In the genomic region with DNA sequence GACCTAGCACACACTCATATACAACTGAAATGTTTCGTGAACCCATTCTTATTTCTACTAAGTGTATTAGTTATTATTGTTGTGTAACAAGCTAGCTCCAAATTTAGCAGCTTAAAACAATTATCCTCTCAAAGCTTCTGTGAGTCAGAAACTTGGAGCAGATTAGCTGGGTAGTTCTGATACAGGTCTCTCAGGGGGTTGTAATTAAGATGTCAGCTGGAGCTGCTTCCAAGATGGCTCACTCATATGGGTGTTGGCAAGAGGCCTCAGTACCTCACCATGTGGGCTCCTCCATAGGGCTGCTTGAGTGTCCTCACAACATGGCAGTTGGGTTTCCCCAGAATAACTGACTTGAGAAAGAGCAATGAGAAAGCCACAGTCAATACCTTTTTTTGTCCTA, we compare ENCODE assay signal across 25 cellular contexts. TPM values are rescaled to one million over a fixed set of nuclear protein-coding genes. Genes with fewer than 3 reads are reported as not detected.
DNase-seq lines count a peak whose midpoint lies in the region; FAIRE-seq and TF ChIP-seq lines count a peak whose summit lies in the region.
"Had no signal": no experiment of that assay in that cellular context is flagged by ENCODE, and none has a peak within 500 bp of the region (broad histone marks: within the 10 kb centered on the region; RNA-seq: fewer than 3 reads in every experiment).

No MANE protein-coding gene starts in this region.

- no peaks in the 10 kb centered on the region for H3K9me3 Mint-ChIP-seq in astrocyte (ENCODE audit: unreplicated experiment)
- H3K9me3 Mint-ChIP-seq: activated CD4-positive, alpha-beta memory T cell treated with anti-CD3 and anti-CD28 coated beads, Interleukin-2, amount 10 ng/mL, durations not matched to agents 7 days and 5 days; stimulated activated naive CD8-positive, alpha-beta T cell treated with anti-CD3 and anti-CD28 coated beads, Interleukin-15, amount 100 ng/mL, for 72 hours had no signal

- peak overlapping the region; percentile 78 for H3K27ac ChIP-seq in astrocyte (ENCODE audit: low read depth, low read length)
- H3K27ac ChIP-seq: A549, epithelial cell of prostate, upper lobe of right lung had no signal

- H2AFZ ChIP-seq in astrocyte (ENCODE audit: low read depth, low read length) = no peak overlapping the region

- H3K4me2 ChIP-seq in astrocyte (ENCODE audit: low read length) = no peak overlapping the region
- H3K4me2 ChIP-seq: A549 had no signal

- no peaks in the 10 kb centered on the region for H3K27me3 Mint-ChIP-seq in astrocyte (ENCODE audit: low read depth, unreplicated experiment)
- H3K27me3 Mint-ChIP-seq: activated CD4-positive, alpha-beta memory T cell treated with anti-CD3 and anti-CD28 coated beads, Interleukin-2, amount 10 ng/mL, durations not matched to agents 7 days and 5 days; stimulated activated naive CD8-positive, alpha-beta T cell treated with anti-CD3 and anti-CD28 coated beads, Interleukin-15, amount 100 ng/mL, for 72 hours had no signal

- H3K36me3 ChIP-seq in astrocyte (ENCODE audit: insufficient read depth, low read length) = peaks cover 20% of the 10 kb centered on the region
- H3K36me3 ChIP-seq: adrenal gland, upper lobe of right lung had no signal

- no peaks in the 10 kb centered on the region for H3K9me3 ChIP-seq in astrocyte (ENCODE audit: insufficient read depth, low read depth, low read length)
- H3K9me3 ChIP-seq: A549, adrenal gland, upper lobe of right lung had no signal

- no peak overlapping the region for H3K4me3 Mint-ChIP-seq in astrocyte (ENCODE audit: unreplicated experiment)
- H3K4me3 Mint-ChIP-seq: activated CD4-positive, alpha-beta memory T cell treated with anti-CD3 and anti-CD28 coated beads, Interleukin-2, amount 10 ng/mL, durations not matched to agents 7 days and 5 days; stimulated activated naive CD8-positive, alpha-beta T cell treated with anti-CD3 and anti-CD28 coated beads, Interleukin-15, amount 100 ng/mL, for 72 hours had no signal

- H3K4me1 ChIP-seq in astrocyte (ENCODE audit: insufficient read depth, low read length) = peaks cover 9% of the 10 kb centered on the region
- H3K4me1 ChIP-seq: upper lobe of right lung had no signal

- peaks cover 2% of the 10 kb centered on the region for H3K79me2 ChIP-seq in astrocyte (ENCODE audit: insufficient read depth, low read length)

- no peak overlapping the region for H3K4me3 ChIP-seq in astrocyte (ENCODE audit: insufficient read depth, low read depth, low read length)
- H3K4me3 ChIP-seq: A549, adrenal gland, dorsolateral prefrontal cortex, upper lobe of right lung had no signal

- no peak overlapping the region for H3K27ac Mint-ChIP-seq in astrocyte (ENCODE audit: unreplicated experiment)
- H3K27ac Mint-ChIP-seq: activated CD4-positive, alpha-beta memory T cell treated with anti-CD3 and anti-CD28 coated beads, Interleukin-2, amount 10 ng/mL, durations not matched to agents 7 days and 5 days; stimulated activated naive CD8-positive, alpha-beta T cell treated with anti-CD3 and anti-CD28 coated beads, Interleukin-15, amount 100 ng/mL, for 72 hours had no signal

- TF ChIP-seq CTCF in astrocyte (IDR thresholded peaks at IDR 0.05; ENCODE audit: insufficient read depth, low read depth, low read length) = no peak

- peak; percentile 22 for DNase-seq in A172 (ENCODE audit: low spot score)
- DNase-seq in GM04504 (ENCODE audit: low read depth) = peak; percentile 76
- peak; percentile 75 for DNase-seq in astrocyte (ENCODE audit: low read depth)
- DNase-seq in iris pigment epithelial cell (ENCODE audit: low read depth) = peak; percentile 41
- DNase-seq in NCI-H2081 (lab: John Stamatoyannopoulos, UW) = no peak
- no peak for DNase-seq in activated effector memory CD4-positive, alpha-beta T cell treated with Interleukin-2 at 50 U/mL for 16 hours
- no peak for DNase-seq in NCI-H146 (lab: John Stamatoyannopoulos, UW)
- no peak for DNase-seq in DMS53 (lab: John Stamatoyannopoulos, UW)
- DNase-seq: activated CD4-positive, alpha-beta memory T cell treated with anti-CD3 and anti-CD28 coated beads, Interleukin-2, amount 10 ng/mL, durations not matched to agents 7 days and 5 days; activated CD4-positive, CD25-positive, alpha-beta regulatory T cell; activated gamma-delta T cell treated with Interleukin-2 at 50 U/mL for 16 hours; activated T-cell treated with anti-CD3 and anti-CD28 coated beads for 4 hours; adrenal gland; dorsolateral prefrontal cortex; KBM-7; MV-4-11; NCI-H1694 treated with DMSO at 0.1 percent for 48 hours; NCI-H526 treated with DMSO at 0.1 percent for 48 hours; nucleus accumbens; stimulated activated naive CD8-positive, alpha-beta T cell treated with anti-CD3 and anti-CD28 coated beads, Interleukin-15, amount 100 ng/mL, for 72 hours; T1000; upper lobe of right lung had no signal

- H4K20me1 ChIP-seq in astrocyte (ENCODE audit: insufficient read depth, low read length) = no peaks in the 10 kb centered on the region

- no peaks in the 10 kb centered on the region for H3K27me3 ChIP-seq in astrocyte (ENCODE audit: insufficient read depth, low read length)
- H3K27me3 ChIP-seq: adrenal gland, dorsolateral prefrontal cortex, upper lobe of right lung had no signal

- FAIRE-seq in astrocyte (lab: Jason Lieb, UNC) = no peak
- FAIRE-seq: A549, GM12892 had no signal

- H3K9ac ChIP-seq in astrocyte (ENCODE audit: low read length) = no peak overlapping the region

- H3K4me1 Mint-ChIP-seq in astrocyte (ENCODE audit: low read depth, unreplicated experiment) = peaks cover 10% of the 10 kb centered on the region
- H3K4me1 Mint-ChIP-seq: activated CD4-positive, alpha-beta memory T cell treated with anti-CD3 and anti-CD28 coated beads, Interleukin-2, amount 10 ng/mL, durations not matched to agents 7 days and 5 days; stimulated activated naive CD8-positive, alpha-beta T cell treated with anti-CD3 and anti-CD28 coated beads, Interleukin-15, amount 100 ng/mL, for 72 hours had no signal

- H3K36me3 Mint-ChIP-seq in astrocyte (ENCODE audit: low read depth, unreplicated experiment) = peaks cover 43% of the 10 kb centered on the region

RNA-seq across cellular contexts. Expression of a gene that starts 9.8 kb away (rescaled TPM):
- 1.5 TPM in 2 replicates for total RNA-seq in A172 (2014; rRNA removed; shearing (Covaris generic))
- 6.2 and 6.7 TPM in 2 replicates for total RNA-seq in astrocyte

RNA-seq across cellular contexts. Expression of a gene that starts 28.8 kb away (rescaled TPM):
- total RNA-seq in A172 (2014; rRNA removed; shearing (Covaris generic)) = 28.1 and 31.3 TPM in 2 replicates
- 57.2 and 62.8 TPM in 2 replicates for total RNA-seq in astrocyte

RNA-seq across cellular contexts. Expression of a gene that starts 28.9 kb away (rescaled TPM):
- 113 and 122 TPM in 2 replicates for total RNA-seq in A172 (2014; rRNA removed; shearing (Covaris generic))
- 68.8 and 74.6 TPM in 2 replicates for total RNA-seq in astrocyte

Comparison
In these comparisons a context has a peak if more than half of its experiments do, and no peak if none do; other contexts are left out.
1. DNase-seq: peak in A172 (single experiment), GM04504 (single experiment), astrocyte (single experiment) and iris pigment epithelial cell (single experiment); none in NCI-H2081 (0 of 2), activated effector memory CD4-positive, alpha-beta T cell treated with Interleukin-2 at 50 U/mL for 16 hours (single experiment), NCI-H146 (single experiment) and DMS53 (single experiment).